ENCODE assay signal across 17 cellular contexts in genomic region chr4:25900310-25900709, GRCh38. TPM values are rescaled to one million over a fixed set of nuclear protein-coding genes. Genes with fewer than 3 reads are reported as not detected.
A peak's percentile ranks its signal among the peaks of the same experiment; 100 is the strongest.
DNase-seq lines count a peak whose midpoint lies in the region; ATAC-seq, FAIRE-seq and TF ChIP-seq lines count a peak whose summit lies in the region.
"Had no signal": no experiment of that assay in that cellular context is flagged by ENCODE, and none has a peak within 500 bp of the region (broad histone marks: within the 10 kb centered on the region; RNA-seq: fewer than 3 reads in every experiment).

No MANE protein-coding gene starts in this region.

- no peak overlapping the region for H3K9ac ChIP-seq in astrocyte (ENCODE audit: low read length)
- H3K9ac ChIP-seq: BLaER1 had no signal

- H3K9me3 Mint-ChIP-seq in activated naive CD8-positive, alpha-beta T cell treated with anti-CD3 and anti-CD28 coated beads, Interleukin-2, amount 50 U/mL, for 24 hours, result no peaks in the 10 kb centered on the region
- H3K9me3 Mint-ChIP-seq in activated naive CD8-positive, alpha-beta T cell treated with anti-CD3 and anti-CD28 coated beads for 36 hours, result no peaks in the 10 kb centered on the region
- H3K9me3 Mint-ChIP-seq in astrocyte (ENCODE audit: unreplicated experiment), result no peaks in the 10 kb centered on the region
- H3K9me3 Mint-ChIP-seq in stimulated activated effector memory CD8-positive, alpha-beta T cell treated with anti-CD3 and anti-CD28 coated beads, Interleukin-12 subunit alpha, Interleukin-12 subunit beta, amount 100 ng/mL, for 72 hours, result no peaks in the 10 kb centered on the region
- H3K9me3 Mint-ChIP-seq: CD4-positive, alpha-beta memory T cell; H9 had no signal

- no peaks in the 10 kb centered on the region for H3K36me3 Mint-ChIP-seq in activated naive CD8-positive, alpha-beta T cell treated with anti-CD3 and anti-CD28 coated beads, Interleukin-2, amount 50 U/mL, for 24 hours (ENCODE audit: low read depth)
- H3K36me3 Mint-ChIP-seq in activated naive CD8-positive, alpha-beta T cell treated with anti-CD3 and anti-CD28 coated beads for 36 hours, result no peaks in the 10 kb centered on the region
- no peaks in the 10 kb centered on the region for H3K36me3 Mint-ChIP-seq in astrocyte (ENCODE audit: low read depth, unreplicated experiment)
- H3K36me3 Mint-ChIP-seq in stimulated activated effector memory CD8-positive, alpha-beta T cell treated with anti-CD3 and anti-CD28 coated beads, Interleukin-12 subunit alpha, Interleukin-12 subunit beta, amount 100 ng/mL, for 72 hours, result peaks cover under 1% of the 10 kb centered on the region

- H3K4me3 ChIP-seq in astrocyte (ENCODE audit: insufficient read depth, low read depth, low read length), result no peak overlapping the region
- H3K4me3 ChIP-seq: A549, BLaER1 had no signal

- peak; percentile 51 for ATAC-seq in activated naive CD8-positive, alpha-beta T cell treated with anti-CD3 and anti-CD28 coated beads, Interleukin-2, amount 50 U/mL, for 24 hours
- ATAC-seq in stimulated activated effector memory CD8-positive, alpha-beta T cell treated with anti-CD3 and anti-CD28 coated beads, Interleukin-12 subunit alpha, Interleukin-12 subunit beta, amount 100 ng/mL, for 72 hours, result peak; percentile 50
- ATAC-seq in HG03354 (IDR thresholded peaks at IDR 0.05; ENCODE audit: poor library complexity, severe bottlenecking, unreplicated experiment), result no peak
- ATAC-seq: A549 had no signal

- H3K4me1 Mint-ChIP-seq in activated naive CD8-positive, alpha-beta T cell treated with anti-CD3 and anti-CD28 coated beads, Interleukin-2, amount 50 U/mL, for 24 hours, result peaks cover 15% of the 10 kb centered on the region
- H3K4me1 Mint-ChIP-seq in activated naive CD8-positive, alpha-beta T cell treated with anti-CD3 and anti-CD28 coated beads for 36 hours, result no peaks in the 10 kb centered on the region
- peaks cover 2% of the 10 kb centered on the region for H3K4me1 Mint-ChIP-seq in astrocyte (ENCODE audit: low read depth, unreplicated experiment)
- H3K4me1 Mint-ChIP-seq in stimulated activated effector memory CD8-positive, alpha-beta T cell treated with anti-CD3 and anti-CD28 coated beads, Interleukin-12 subunit alpha, Interleukin-12 subunit beta, amount 100 ng/mL, for 72 hours, result no peaks in the 10 kb centered on the region
- H3K4me1 Mint-ChIP-seq: CD4-positive, alpha-beta memory T cell had no signal

- H3K36me3 ChIP-seq in astrocyte (ENCODE audit: insufficient read depth, low read length), result no peaks in the 10 kb centered on the region
- H3K36me3 ChIP-seq: BLaER1 had no signal

- H3K4me3 Mint-ChIP-seq in activated naive CD8-positive, alpha-beta T cell treated with anti-CD3 and anti-CD28 coated beads, Interleukin-2, amount 50 U/mL, for 24 hours, result no peak overlapping the region
- H3K4me3 Mint-ChIP-seq in activated naive CD8-positive, alpha-beta T cell treated with anti-CD3 and anti-CD28 coated beads for 36 hours, result no peak overlapping the region
- H3K4me3 Mint-ChIP-seq in astrocyte (ENCODE audit: unreplicated experiment), result no peak overlapping the region
- no peak overlapping the region for H3K4me3 Mint-ChIP-seq in stimulated activated effector memory CD8-positive, alpha-beta T cell treated with anti-CD3 and anti-CD28 coated beads, Interleukin-12 subunit alpha, Interleukin-12 subunit beta, amount 100 ng/mL, for 72 hours
- H3K4me3 Mint-ChIP-seq: CD4-positive, alpha-beta memory T cell; H9 had no signal

- H3K27me3 Mint-ChIP-seq in activated naive CD8-positive, alpha-beta T cell treated with anti-CD3 and anti-CD28 coated beads, Interleukin-2, amount 50 U/mL, for 24 hours, result peaks cover 2% of the 10 kb centered on the region
- H3K27me3 Mint-ChIP-seq in activated naive CD8-positive, alpha-beta T cell treated with anti-CD3 and anti-CD28 coated beads for 36 hours, result no peaks in the 10 kb centered on the region
- H3K27me3 Mint-ChIP-seq in astrocyte (ENCODE audit: low read depth, unreplicated experiment), result peaks cover 7% of the 10 kb centered on the region

- H3K9me3 ChIP-seq in astrocyte (ENCODE audit: insufficient read depth, low read depth, low read length), result no peaks in the 10 kb centered on the region
- H3K9me3 ChIP-seq: A549, BLaER1 had no signal

- peaks cover 2% of the 10 kb centered on the region for H3K27me3 ChIP-seq in astrocyte (ENCODE audit: insufficient read depth, low read length)
- H3K27me3 ChIP-seq: BLaER1 had no signal

- H3K27ac ChIP-seq in astrocyte (ENCODE audit: low read depth, low read length), result no peak overlapping the region
- H3K27ac ChIP-seq in caudate nucleus (ENCODE audit: low read depth, low read length), result no peak overlapping the region
- H3K27ac ChIP-seq: A549, BLaER1 had no signal

- FAIRE-seq in astrocyte (lab: Jason Lieb, UNC), result no peak
- FAIRE-seq: A549 had no signal

- peak overlapping the region; percentile 13 for H3K4me2 ChIP-seq in astrocyte (ENCODE audit: low read length)
- H3K4me2 ChIP-seq: A549, BLaER1 had no signal

- TF ChIP-seq CTCF in astrocyte (IDR thresholded peaks at IDR 0.05; ENCODE audit: insufficient read depth, low read depth, low read length), result no peak

- DNase-seq in activated naive CD8-positive, alpha-beta T cell treated with anti-CD3 and anti-CD28 coated beads, Interleukin-2, amount 50 U/mL, for 24 hours, result no peak
- no peak for DNase-seq in activated naive CD8-positive, alpha-beta T cell treated with anti-CD3 and anti-CD28 coated beads for 36 hours
- DNase-seq in LHCN-M2 (ENCODE audit: low read depth), result peak; percentile 20
- DNase-seq in astrocyte (ENCODE audit: low read depth), result no peak
- DNase-seq in stimulated activated effector memory CD8-positive, alpha-beta T cell treated with anti-CD3 and anti-CD28 coated beads, Interleukin-12 subunit alpha, Interleukin-12 subunit beta, amount 100 ng/mL, for 72 hours (ENCODE audit: low spot score in 2 of 2), result no peak
- DNase-seq in caudate nucleus (lab: John Stamatoyannopoulos, UW), result no peak
- no peak for DNase-seq in HT-29 (ENCODE audit: low spot score)
- DNase-seq: Calu3; CD4-positive, alpha-beta memory T cell; H9; NCI-H1105 treated with DMSO at 0.1 percent for 48 hours; NCI-H1694 treated with DMSO at 0.1 percent for 48 hours; NCI-H510A; NCI-H774 had no signal

- no peaks in the 10 kb centered on the region for H4K20me1 ChIP-seq in astrocyte (ENCODE audit: insufficient read depth, low read length)
- H4K20me1 ChIP-seq: BLaER1 had no signal

- no peak overlapping the region for H2AFZ ChIP-seq in astrocyte (ENCODE audit: low read depth, low read length)

- H3K79me2 ChIP-seq in astrocyte (ENCODE audit: insufficient read depth, low read length), result no peaks in the 10 kb centered on the region

- H3K27ac Mint-ChIP-seq in activated naive CD8-positive, alpha-beta T cell treated with anti-CD3 and anti-CD28 coated beads, Interleukin-2, amount 50 U/mL, for 24 hours, result no peak overlapping the region
- no peak overlapping the region for H3K27ac Mint-ChIP-seq in activated naive CD8-positive, alpha-beta T cell treated with anti-CD3 and anti-CD28 coated beads for 36 hours
- H3K27ac Mint-ChIP-seq in astrocyte (ENCODE audit: unreplicated experiment), result no peak overlapping the region
- no peak overlapping the region for H3K27ac Mint-ChIP-seq in stimulated activated effector memory CD8-positive, alpha-beta T cell treated with anti-CD3 and anti-CD28 coated beads, Interleukin-12 subunit alpha, Interleukin-12 subunit beta, amount 100 ng/mL, for 72 hours
- H3K27ac Mint-ChIP-seq: CD4-positive, alpha-beta memory T cell; H9 had no signal

- peaks cover 13% of the 10 kb centered on the region for H3K4me1 ChIP-seq in astrocyte (ENCODE audit: insufficient read depth, low read length)
- H3K4me1 ChIP-seq: A549, BLaER1 had no signal

RNA-seq across cellular contexts. Expression of gene SMIM20, which starts 13.7 kb away (rescaled TPM):
- total RNA-seq in activated naive CD8-positive, alpha-beta T cell treated with anti-CD3 and anti-CD28 coated beads for 36 hours, result 10 to 100 TPM; 22.9 to 23.5 TPM
- total RNA-seq in LHCN-M2 (2014; rRNA removed), result 33.6 and 41.1 TPM in 2 replicates
- polyA plus RNA-seq in LHCN-M2 (2012), result 30.7 TPM
- total RNA-seq in astrocyte, result 19.4 and 22.3 TPM in 2 replicates
- 19.4 and 22.5 TPM in 2 replicates for total RNA-seq in HT-29 (2014; rRNA removed; shearing (Covaris generic))

RNA-seq across cellular contexts. Expression of gene SEL1L3, which starts 37.5 kb away (rescaled TPM):
- total RNA-seq in activated naive CD8-positive, alpha-beta T cell treated with anti-CD3 and anti-CD28 coated beads for 36 hours, result 10 to 100 TPM; 25.5 to 27.1 TPM
- total RNA-seq in LHCN-M2 (2014; rRNA removed) (3.9 and 5.0 TPM in 2 replicates), astrocyte (24.9 and 32.7 TPM in 2 replicates)
- polyA plus RNA-seq in LHCN-M2 (2012), result 7.6 TPM
- 54.4 and 55.9 TPM in 2 replicates for total RNA-seq in HT-29 (2014; rRNA removed; shearing (Covaris generic))
